17 cellular contexts compared by ENCODE assay signal in genomic region chr6:42689371-42689770, GRCh38. TPM values are rescaled to one million over a fixed set of nuclear protein-coding genes. Genes with fewer than 3 reads are reported as not detected.
"Had no signal": no experiment of that assay in that cellular context is flagged by ENCODE, and none has a peak within 500 bp of the region (broad histone marks: within the 10 kb centered on the region; RNA-seq: fewer than 3 reads in every experiment).

No MANE protein-coding gene starts in this region.

- H3K4me3 Mint-ChIP-seq: activated CD4-positive, alpha-beta T cell treated with anti-CD3 and anti-CD28 coated beads, Interleukin-2, amount 10 ng/mL, durations not matched to agents 7 days and 5 days; central memory CD8-positive, alpha-beta T cell; immature natural killer cell; nephron progenitor cell; T-helper 1 cell treated with Interleukin-12 subunit alpha and Interleukin-12 subunit beta and Interleukin-4 antibody, amounts not matched to agents 30 μg/mL and 1 μg/mL, for 36 hours had no signal

- H3K4me3 ChIP-seq: mucosa of descending colon, skin epidermis, transverse colon had no signal

- H3K4me1 ChIP-seq: transverse colon had no signal

- H3K4me1 Mint-ChIP-seq: nephron progenitor cell had no signal

- H3K9me3 Mint-ChIP-seq: activated CD4-positive, alpha-beta T cell treated with anti-CD3 and anti-CD28 coated beads, Interleukin-2, amount 10 ng/mL, durations not matched to agents 7 days and 5 days; central memory CD8-positive, alpha-beta T cell; immature natural killer cell; T-helper 1 cell treated with Interleukin-12 subunit alpha and Interleukin-12 subunit beta and Interleukin-4 antibody, amounts not matched to agents 30 μg/mL and 1 μg/mL, for 36 hours had no signal

- H3K27me3 Mint-ChIP-seq: activated CD4-positive, alpha-beta T cell treated with anti-CD3 and anti-CD28 coated beads, Interleukin-2, amount 10 ng/mL, durations not matched to agents 7 days and 5 days; central memory CD8-positive, alpha-beta T cell had no signal

- H3K27ac ChIP-seq: epithelial cell of prostate, transverse colon had no signal

- ATAC-seq: mucosa of descending colon, SK-N-SH treated with all-trans-retinoic acid at 6 μM for 48 hours had no signal

- DNase-seq: activated CD4-positive, alpha-beta T cell treated with anti-CD3 and anti-CD28 coated beads, Interleukin-2, amount 10 ng/mL, durations not matched to agents 7 days and 5 days; activated CD4-positive, CD25-positive, alpha-beta regulatory T cell; activated gamma-delta T cell treated with Interleukin-2 at 50 U/mL for 16 hours; activated T-cell treated with anti-CD3 and anti-CD28 coated beads, Interleukin-2, amount 50 U/mL, for 48 hours; effector memory CD4-positive, alpha-beta T cell; glutamatergic neuron; immature natural killer cell; mammary epithelial cell; mucosa of descending colon; nephron progenitor cell; retina; transverse colon had no signal

- H3K27ac Mint-ChIP-seq: nephron progenitor cell; T-helper 1 cell treated with Interleukin-12 subunit alpha and Interleukin-12 subunit beta and Interleukin-4 antibody, amounts not matched to agents 30 μg/mL and 1 μg/mL, for 36 hours had no signal

- H3K9me3 ChIP-seq: mucosa of descending colon, transverse colon had no signal

- H3K27me3 ChIP-seq: transverse colon had no signal

RNA-seq across cellular contexts. Expression of gene PRPH2, which starts 33.0 kb away (rescaled TPM):
- total RNA-seq: activated CD4-positive, alpha-beta T cell treated with anti-CD3 and anti-CD28 coated beads, Interleukin-2, amount 10 ng/mL, durations not matched to agents 7 days and 5 days had no signal
